Comparison of ENCODE assay signal across 24 cellular contexts in genomic region chr7:152931583-152931982, GRCh38.
A peak's percentile ranks its signal among the peaks of the same experiment; 100 is the strongest.
DNase-seq lines count a peak whose midpoint lies in the region; ATAC-seq and TF ChIP-seq lines count a peak whose summit lies in the region.
"Had no signal": no experiment of that assay in that cellular context is flagged by ENCODE, and none has a peak within 500 bp of the region (broad histone marks: within the 10 kb centered on the region; RNA-seq: fewer than 3 reads in every experiment).

No MANE protein-coding gene starts in this region.

- no peaks in the 10 kb centered on the region for H3K4me1 Mint-ChIP-seq in MCF 10A (ENCODE audit: insufficient read depth, unreplicated experiment)
- H3K4me1 Mint-ChIP-seq: IgD-negative memory B cell, nephron had no signal

- no peaks in the 10 kb centered on the region for H3K27me3 Mint-ChIP-seq in MCF 10A (ENCODE audit: insufficient read depth, unreplicated experiment)
- H3K27me3 Mint-ChIP-seq: IgD-negative memory B cell had no signal

- intact Hi-C loops in MCF 10A (cut with micrococcal nuclease) = no loop called here

- no peak overlapping the region for H3K4me3 Mint-ChIP-seq in MCF 10A (ENCODE audit: unreplicated experiment)
- H3K4me3 Mint-ChIP-seq: dendritic cell treated with granulocyte-macrophage colony-stimulating factor and Interleukin-4, amounts not matched to agents 40 ng/mL and 50 ng/mL, for 4 days; IgD-negative memory B cell; nephron; T-helper 1 cell treated with Interleukin-12 subunit alpha and Interleukin-12 subunit beta and Interleukin-4 antibody, amounts not matched to agents 30 μg/mL and 1 μg/mL, for 36 hours had no signal

- peaks cover 8% of the 10 kb centered on the region for H3K9me3 Mint-ChIP-seq in MCF 10A (ENCODE audit: unreplicated experiment)
- H3K9me3 Mint-ChIP-seq: nephron; T-helper 1 cell treated with Interleukin-12 subunit alpha and Interleukin-12 subunit beta and Interleukin-4 antibody, amounts not matched to agents 30 μg/mL and 1 μg/mL, for 36 hours had no signal

- POLR2A ChIA-PET in MCF 10A (lab: Yijun Ruan, JAX) = no interaction called here

- CTCF ChIA-PET in MCF 10A (lab: Yijun Ruan, JAX) = no interaction called here

- DNase-seq in NCI-H1105 treated with DMSO at 0.1 percent for 48 hours (lab: John Stamatoyannopoulos, UW) (peak; percentile 78), NCI-H2029 (lab: John Stamatoyannopoulos, UW) (peak; percentile 33), NCI-H526 (lab: John Stamatoyannopoulos, UW) (peak; percentile 94 to 95), DMS114 treated with DMSO at 0.1 percent for 48 hours (lab: John Stamatoyannopoulos, UW; ENCODE audit: unreplicated experiment) (no peak), MCF 10A (ENCODE audit: unreplicated experiment) (no peak), NCI-H446 (lab: John Stamatoyannopoulos, UW) (no peak)
- DNase-seq: activated CD4-positive, alpha-beta T cell treated with anti-CD3 and anti-CD28 coated beads, Interleukin-2, amount 50 U/mL, for 48 hours; activated CD4-positive, CD25-positive, alpha-beta regulatory T cell treated with anti-CD3 and anti-CD28 coated beads, Interleukin-2, amount 50 U/mL, for 72 hours; activated naive CD4-positive, alpha-beta T cell; erythroblast; GDM1; NCI-H1694; NCI-H510A; ovary; SK-N-SH; stimulated activated CD4-positive, alpha-beta T cell treated with anti-CD3 and anti-CD28 coated beads, Interleukin-4, amount 100 ng/mL, for 24 hours; transverse colon had no signal

- no peaks in the 10 kb centered on the region for H3K36me3 Mint-ChIP-seq in MCF 10A (ENCODE audit: insufficient read depth, unreplicated experiment)

- TF ChIP-seq CTCF in MCF 10A (IDR thresholded peaks at IDR 0.05; ENCODE audit: unreplicated experiment) = no peak

- BruUV-seq in MCF 10A (replicated peaks; lab: Mats Ljungman, UMichigan) = no TSS peak

- no peak overlapping the region for H3K27ac Mint-ChIP-seq in MCF 10A (ENCODE audit: low read depth, unreplicated experiment)
- H3K27ac Mint-ChIP-seq: dendritic cell treated with granulocyte-macrophage colony-stimulating factor and Interleukin-4, amounts not matched to agents 40 ng/mL and 50 ng/mL, for 4 days; IgD-negative memory B cell; nephron; T-helper 1 cell treated with Interleukin-12 subunit alpha and Interleukin-12 subunit beta and Interleukin-4 antibody, amounts not matched to agents 30 μg/mL and 1 μg/mL, for 36 hours had no signal

- no peak for ATAC-seq in HG03460 (IDR thresholded peaks at IDR 0.05; ENCODE audit: unreplicated experiment)
- ATAC-seq: left lobe of liver, Right ventricle myocardium inferior had no signal

Comparison
In these comparisons a context has a peak if more than half of its experiments do, and no peak if none do; other contexts are left out.
1. DNase-seq: peak in NCI-H1105 treated with DMSO at 0.1 percent for 48 hours (single experiment), NCI-H2029 (single experiment) and NCI-H526 (2 of 2); none in DMS114 treated with DMSO at 0.1 percent for 48 hours (single experiment), MCF 10A (single experiment) and NCI-H446 (0 of 2).